In genomic region chr17:82979718-82980117, GRCh38 we compare ENCODE assay signal across 12 cellular contexts.
"Had no signal": no experiment of that assay in that cellular context is flagged by ENCODE, and none has a peak within 500 bp of the region (broad histone marks: within the 10 kb centered on the region; RNA-seq: fewer than 3 reads in every experiment).

No MANE protein-coding gene starts in this region.

- H3K4me1 Mint-ChIP-seq: nephron had no signal

- H3K4me3 Mint-ChIP-seq: nephron had no signal

- H3K4me3 ChIP-seq: gastroesophageal sphincter, left lung, upper lobe of left lung had no signal

- H3K27ac ChIP-seq: gastroesophageal sphincter had no signal

- H3K4me1 ChIP-seq: gastroesophageal sphincter had no signal

- ATAC-seq: gastroesophageal sphincter, left lung, right cardiac atrium had no signal

- H3K27ac Mint-ChIP-seq: nephron; progenitor cell of endocrine pancreas; stimulated activated naive CD8-positive, alpha-beta T cell treated with anti-CD3 and anti-CD28 coated beads, Interleukin-15, amount 100 ng/mL, for 72 hours had no signal

- H3K36me3 ChIP-seq: gastroesophageal sphincter, left lung, upper lobe of left lung had no signal

- H3K27me3 ChIP-seq: gastroesophageal sphincter, left lung, upper lobe of left lung had no signal

- H3K27me3 Mint-ChIP-seq: progenitor cell of endocrine pancreas; stimulated activated naive CD8-positive, alpha-beta T cell treated with anti-CD3 and anti-CD28 coated beads, Interleukin-15, amount 100 ng/mL, for 72 hours had no signal

- H3K9me3 ChIP-seq: gastroesophageal sphincter, left lung, upper lobe of left lung had no signal

- DNase-seq: activated naive CD4-positive, alpha-beta T cell treated with anti-CD3 and anti-CD28 coated beads, Interleukin-2, amount 50 U/mL, for 16 hours; left lung; right cardiac atrium; small intestine; stimulated activated CD4-positive, alpha-beta T cell treated with anti-CD3 and anti-CD28 coated beads, Interleukin-4, amount 100 ng/mL, for 4 hours; stimulated activated CD8-positive, alpha-beta memory T cell treated with anti-CD3 and anti-CD28 coated beads, Interleukin-4, amount 100 ng/mL, for 48 hours; stimulated activated naive CD8-positive, alpha-beta T cell treated with anti-CD3 and anti-CD28 coated beads, Interleukin-15, amount 100 ng/mL, for 72 hours; upper lobe of left lung had no signal

- H3K9me3 Mint-ChIP-seq: activated T-helper 2 cell treated with anti-CD3 and anti-CD28 coated beads, Interferon-gamma antibody, Interleukin-2, Interleukin-4, amounts not matched to agents 10 μg/mL and 5 μg/mL and 100 μg/mL, durations not matched to agents 14 hours and 24 hours and 36 hours; nephron; stimulated activated naive CD8-positive, alpha-beta T cell treated with anti-CD3 and anti-CD28 coated beads, Interleukin-15, amount 100 ng/mL, for 72 hours had no signal
